ENCODE assay signal across 8 cellular contexts in genomic region chr11:129374993-129375721, GRCh38. TPM values are rescaled to one million over a fixed set of nuclear protein-coding genes. Genes with fewer than 3 reads are reported as not detected.
DNase-seq lines count a peak whose midpoint lies in the region; ATAC-seq, FAIRE-seq and TF ChIP-seq lines count a peak whose summit lies in the region.

No MANE protein-coding gene starts in this region.

- H3K9ac ChIP-seq in mammary epithelial cell (ENCODE audit: insufficient read depth, low read length) (no peak overlapping the region), mesenchymal stem cell (ENCODE audit: low read length) (no peak overlapping the region)

- dilution Hi-C loops in mammary epithelial cell (cut with HindIII; ENCODE audit: low sequenced_read_pairs) = no loop called here

- H3K23ac ChIP-seq in mesenchymal stem cell (ENCODE audit: low read length in 2 of 2) = peak overlapping the region in 1 of 2 experiments; percentile 37

- H3K4me1 Mint-ChIP-seq in Caco-2 (ENCODE audit: low read depth, unreplicated experiment) = peaks cover 6% of the 10 kb centered on the region

- H3K9me3 Mint-ChIP-seq in Caco-2 (ENCODE audit: unreplicated experiment) = no peaks in the 10 kb centered on the region

- DNase-seq in Caco-2 (peak; percentile 83 to 84), LoVo (ENCODE audit: low spot score) (peak; percentile 83), mammary epithelial cell (peak; percentile 37), mesenchymal stem cell (peak; percentile 15), urothelium cell line (ENCODE audit: low spot score) (peak; percentile 11), GM10248 (ENCODE audit: extremely low spot score) (no peak), Ammon's horn (ENCODE audit: low spot score) (no peak)

- no peak overlapping the region for H3K18ac ChIP-seq in mesenchymal stem cell (ENCODE audit: low read depth in 1 of 2, low read length in 2 of 2)

- no peaks in the 10 kb centered on the region for H3K9me3 ChIP-seq in Caco-2
- H3K9me3 ChIP-seq in mammary epithelial cell (replicated peaks; ENCODE audit: insufficient read depth, low read length) = no peaks in the 10 kb centered on the region
- H3K9me3 ChIP-seq in mesenchymal stem cell (ENCODE audit: control insufficient read depth, low read length) = no peaks in the 10 kb centered on the region

- no peak overlapping the region for H3K27ac Mint-ChIP-seq in Caco-2 (ENCODE audit: unreplicated experiment)

- WGBS in mammary epithelial cell (ENCODE audit: low coverage, missing lambda C conversion rate) = 7% methylated on average over 42 of the region's 60 CpGs
- 7% methylated on average over 41 of the region's 60 CpGs for WGBS in mesenchymal stem cell

- CTCF ChIA-PET in Caco-2 (lab: Charles Lee) (interaction anchor here (0.6 to 3.1 kb wide), 30 partner anchors 9 to 424 kb away, joined by 3 to 32 read pairs (median 5); no protein-coding TSS in a partner anchor), mammary epithelial cell (lab: Charles Lee; ENCODE audit: low non-redundant PET) (interaction anchor here (0.6 to 0.7 kb wide), 4 partner anchors 11 to 322 kb away, joined by 3 to 4 read pairs (median 4); no protein-coding TSS in a partner anchor), GM10248 (lab: Yijun Ruan, JAX) (interaction anchor here (0.6 to 2.4 kb wide), 8 partner anchors 12 to 377 kb away, joined by 3 to 11 read pairs (median 4); no protein-coding TSS in a partner anchor)

- H2BK120ac ChIP-seq in mesenchymal stem cell (ENCODE audit: low read depth, low read length) = no peak overlapping the region

- no peak for FAIRE-seq in urothelium cell line (lab: Jason Lieb, UNC)

- H3K79me1 ChIP-seq in mesenchymal stem cell (replicated peaks; ENCODE audit: low read length, poor library complexity, severe bottlenecking) = no peaks in the 10 kb centered on the region

- peaks cover 7% of the 10 kb centered on the region for H3K36me3 Mint-ChIP-seq in Caco-2 (ENCODE audit: insufficient read depth, unreplicated experiment)

- POLR2A ChIA-PET in Caco-2 (lab: Charles Lee) = no interaction called here
- POLR2A ChIA-PET in GM10248 (lab: Yijun Ruan, JAX) = no interaction called here

- H3K4me3 Mint-ChIP-seq in Caco-2 (ENCODE audit: unreplicated experiment) = peak overlapping the region; percentile 77

- peaks cover 32% of the 10 kb centered on the region for H3K27me3 Mint-ChIP-seq in Caco-2 (ENCODE audit: insufficient read depth, unreplicated experiment)

- no peaks in the 10 kb centered on the region for H3K79me2 ChIP-seq in mammary epithelial cell (ENCODE audit: insufficient read depth, low read length)

- in situ Hi-C loops in mammary epithelial cell (cut with MboI; ENCODE audit: low sequenced_read_pairs in 2 of 2) = loop anchor here in 1 of 2 donors (5.0 kb wide), 1 partner anchor 322 kb away; no protein-coding TSS in a partner anchor

- peak overlapping the region; percentile 50 for H3K4me3 ChIP-seq in Caco-2 (ENCODE audit: low read depth, low read length)
- H3K4me3 ChIP-seq in mammary epithelial cell (replicated peaks in 1 of 3; ENCODE audit: insufficient read depth in 1 of 3, low read depth in 2 of 3, low read length in 3 of 3) = peak overlapping the region in 2 of 3 experiments; percentile 25 to 41
- peak overlapping the region in 1 of 2 experiments; percentile 29 for H3K4me3 ChIP-seq in mesenchymal stem cell (ENCODE audit: insufficient read depth in 1 of 2, low read depth in 1 of 2, low read length in 2 of 2)

- ATAC-seq in GM19023 (IDR thresholded peaks at IDR 0.05; ENCODE audit: unreplicated experiment) = no peak

- no peak overlapping the region for H2BK5ac ChIP-seq in mesenchymal stem cell (ENCODE audit: low read depth, low read length, poor library complexity, severe bottlenecking)

- H2AFZ ChIP-seq in mammary epithelial cell (ENCODE audit: low read depth, low read length) (peak overlapping the region; percentile 47), mesenchymal stem cell (ENCODE audit: low read depth, low read length) (no peak overlapping the region)

- BruUV-seq in Caco-2 (replicated peaks; lab: Mats Ljungman, UMichigan) (no TSS peak), mammary epithelial cell (replicated peaks; lab: Mats Ljungman, UMichigan) (no TSS peak)

- no peak overlapping the region for H3K14ac ChIP-seq in mesenchymal stem cell (ENCODE audit: low read length in 2 of 2)

- H3K4ac ChIP-seq in mesenchymal stem cell (ENCODE audit: low read depth in 1 of 2, low read length in 2 of 2) = no peak overlapping the region

- H4K91ac ChIP-seq in mesenchymal stem cell (ENCODE audit: low read length) = no peak overlapping the region

- H3K36me3 ChIP-seq in Caco-2 (ENCODE audit: control insufficient read depth, insufficient read depth, low read length) = no peaks in the 10 kb centered on the region
- no peaks in the 10 kb centered on the region for H3K36me3 ChIP-seq in mammary epithelial cell (ENCODE audit: insufficient read depth, low read length)
- no peaks in the 10 kb centered on the region for H3K36me3 ChIP-seq in mesenchymal stem cell (ENCODE audit: control insufficient read depth in 1 of 2, insufficient read depth in 2 of 2, low read depth in 1 of 2, low read length in 2 of 2)

- H3K4me2 ChIP-seq in mammary epithelial cell (ENCODE audit: insufficient read depth, low read depth, low read length) (peak overlapping the region; percentile 70), mesenchymal stem cell (ENCODE audit: low read length, poor library complexity, severe bottlenecking) (peak overlapping the region; percentile 75)

- TF ChIP-seq CTCF in Caco-2 (IDR thresholded peaks at IDR 0.05; ENCODE audit: insufficient read depth in 1 of 2, low read depth in 1 of 2, low read length in 1 of 2, severe bottlenecking in 1 of 2, unreplicated experiment in 1 of 2) (no peak), mammary epithelial cell (conservative IDR thresholded peaks at IDR 0.05 in 1 of 2, IDR thresholded peaks at IDR 0.05 in 1 of 2; ENCODE audit: extremely low read depth in 1 of 2, insufficient read depth in 1 of 2, low read depth in 1 of 2, low read length in 2 of 2) (no peak), GM10248 (IDR thresholded peaks at IDR 0.05; ENCODE audit: control extremely low read depth, extremely low read depth, low read depth, missing control alignments) (no peak)

- no peak overlapping the region for H4K8ac ChIP-seq in mesenchymal stem cell (ENCODE audit: low read length)

- peaks cover 6% of the 10 kb centered on the region for H3K27me3 ChIP-seq in Caco-2 (replicated peaks; ENCODE audit: control insufficient read depth, insufficient read depth, low read length)
- H3K27me3 ChIP-seq in mammary epithelial cell (ENCODE audit: insufficient read depth, low read length) = peaks cover 68% of the 10 kb centered on the region
- H3K27me3 ChIP-seq in mesenchymal stem cell (ENCODE audit: control insufficient read depth in 1 of 2, insufficient read depth in 1 of 2, low read length in 2 of 2) = peaks cover 68 to 93% of the 10 kb centered on the region in 2 experiments

- H2BK15ac ChIP-seq in mesenchymal stem cell (ENCODE audit: low read depth, poor library complexity, severe bottlenecking) = no peak overlapping the region

- intact Hi-C loops in Caco-2 (cut with micrococcal nuclease; ENCODE audit: unreplicated experiment) = loop anchor here (1.0 to 5.0 kb wide), 4 partner anchors 11 to 322 kb away; no protein-coding TSS in a partner anchor
- intact Hi-C loops in mammary epithelial cell (cut with micrococcal nuclease) = no loop called here

- no peak overlapping the region for H2AK5ac ChIP-seq in mesenchymal stem cell (ENCODE audit: low read length, severe bottlenecking)

- H3K27ac ChIP-seq in mammary epithelial cell (ENCODE audit: insufficient read depth, low read depth, low read length) (no peak overlapping the region), mesenchymal stem cell (ENCODE audit: low read length, poor library complexity, severe bottlenecking) (no peak overlapping the region)

- H3K4me1 ChIP-seq in Caco-2 (0 out of 2 replicates have a peak, but pooled peaks cover 6% of the 10 kb centered on the region), mammary epithelial cell (ENCODE audit: insufficient read depth, low read length) (peaks cover 18% of the 10 kb centered on the region), mesenchymal stem cell (ENCODE audit: control insufficient read depth, insufficient read depth, low read depth, low read length) (peaks cover 24% of the 10 kb centered on the region)

- H4K20me1 ChIP-seq in mammary epithelial cell (ENCODE audit: insufficient read depth, low read length) = peaks cover 1% of the 10 kb centered on the region

- H2BK12ac ChIP-seq in mesenchymal stem cell (ENCODE audit: low read length in 2 of 2) = no peak overlapping the region

RNA-seq across cellular contexts. Expression of gene BARX2, which starts 0.5 kb away (rescaled TPM):
- total RNA-seq in Caco-2 (2022) (0.82 and 1.1 TPM in 2 replicates), mammary epithelial cell (under 1 TPM in 1 of 2 donors, not detected in 1; 0.17 TPM)
- 0.02 TPM for polyA plus RNA-seq in mammary epithelial cell
- not detected for polyA minus RNA-seq in mammary epithelial cell
- not detected for polyA plus RNA-seq in mesenchymal stem cell (2013, experiment 1 of 2)
- not detected for polyA plus RNA-seq in mesenchymal stem cell (2013, experiment 2 of 2)

Comparison
In these comparisons a context has a peak if more than half of its experiments do, and no peak if none do; other contexts are left out.
1. DNase-seq: peak in Caco-2 (2 of 2), LoVo (single experiment), mammary epithelial cell (single experiment), mesenchymal stem cell (single experiment) and urothelium cell line (single experiment); none in GM10248 (single experiment) and Ammon's horn (single experiment).